ENCODE assay signal across 14 cellular contexts in genomic region chr5:44660251-44660650, GRCh38.
DNase-seq lines count a peak whose midpoint lies in the region; ATAC-seq and TF ChIP-seq lines count a peak whose summit lies in the region.
"Had no signal": no experiment of that assay in that cellular context is flagged by ENCODE, and none has a peak within 500 bp of the region (broad histone marks: within the 10 kb centered on the region; RNA-seq: fewer than 3 reads in every experiment).

No MANE protein-coding gene starts in this region.

- TF ChIP-seq CTCF in GM13977 (IDR thresholded peaks at IDR 0.05; ENCODE audit: extremely low read depth, insufficient read depth, missing control alignments) = no peak

- no peak for ATAC-seq in GM21717 (IDR thresholded peaks at IDR 0.05; ENCODE audit: unreplicated experiment)

- H3K4me3 ChIP-seq in SK-N-MC = 0 out of 2 replicates have a peak overlapping the region, but pooled peaks have one; percentile 10
- H3K4me3 ChIP-seq: BLaER1 treated with 17β-estradiol and CSF1 and Interleukin-3, amounts not matched to agents 10 nM and 100 nM had no signal

- H3K9ac ChIP-seq in SK-N-MC (ENCODE audit: insufficient read length) = no peak overlapping the region
- H3K9ac ChIP-seq: BLaER1 treated with 17β-estradiol and CSF1 and Interleukin-3, amounts not matched to agents 10 nM and 100 nM had no signal

- H3K27ac ChIP-seq in SK-N-MC (no peak overlapping the region), epithelial cell of prostate (no peak overlapping the region)
- H3K27ac ChIP-seq: BLaER1 treated with 17β-estradiol and CSF1 and Interleukin-3, amounts not matched to agents 10 nM and 100 nM had no signal

- no peaks in the 10 kb centered on the region for H3K36me3 ChIP-seq in SK-N-MC (ENCODE audit: insufficient read depth, low read length)
- H3K36me3 ChIP-seq: BLaER1 treated with 17β-estradiol and CSF1 and Interleukin-3, amounts not matched to agents 10 nM and 100 nM had no signal

- DNase-seq in HCEC 1CT = peak; percentile 77
- no peak for DNase-seq in SK-N-MC (ENCODE audit: low read depth, low spot score)
- peak; percentile 8 for DNase-seq in epithelial cell of prostate (ENCODE audit: low read depth, low spot score)
- DNase-seq in stromal cell of bone marrow (ENCODE audit: low read depth) = peak; percentile 79
- no peak for DNase-seq in GM13977 (ENCODE audit: low spot score)
- DNase-seq in middle frontal gyrus (ENCODE audit: extremely low spot score, low spot score) = no peak
- DNase-seq: ACHN; CD4-positive, CD25-positive, alpha-beta regulatory T cell; DMS53; GF-D8; GOT3; H9 had no signal

- H3K9me3 ChIP-seq in SK-N-MC (ENCODE audit: low read depth, low read length) = peaks cover 5% of the 10 kb centered on the region; the same call in 1 of the 2 replicates

- in situ Hi-C loops in GM13977 (cut with MboI; ENCODE audit: low pct_unique_long_range_greater_than_20kb, low sequenced_read_pairs, unreplicated experiment) = no loop called here

Comparison
In these comparisons a context has a peak if more than half of its experiments do, and no peak if none do; other contexts are left out.
1. DNase-seq: peak in HCEC 1CT (single experiment), epithelial cell of prostate (single experiment) and stromal cell of bone marrow (single experiment); none in SK-N-MC (single experiment), GM13977 (single experiment) and middle frontal gyrus (single experiment).